Comparison of ENCODE assay signal across 8 cellular contexts in the genomic region with DNA sequence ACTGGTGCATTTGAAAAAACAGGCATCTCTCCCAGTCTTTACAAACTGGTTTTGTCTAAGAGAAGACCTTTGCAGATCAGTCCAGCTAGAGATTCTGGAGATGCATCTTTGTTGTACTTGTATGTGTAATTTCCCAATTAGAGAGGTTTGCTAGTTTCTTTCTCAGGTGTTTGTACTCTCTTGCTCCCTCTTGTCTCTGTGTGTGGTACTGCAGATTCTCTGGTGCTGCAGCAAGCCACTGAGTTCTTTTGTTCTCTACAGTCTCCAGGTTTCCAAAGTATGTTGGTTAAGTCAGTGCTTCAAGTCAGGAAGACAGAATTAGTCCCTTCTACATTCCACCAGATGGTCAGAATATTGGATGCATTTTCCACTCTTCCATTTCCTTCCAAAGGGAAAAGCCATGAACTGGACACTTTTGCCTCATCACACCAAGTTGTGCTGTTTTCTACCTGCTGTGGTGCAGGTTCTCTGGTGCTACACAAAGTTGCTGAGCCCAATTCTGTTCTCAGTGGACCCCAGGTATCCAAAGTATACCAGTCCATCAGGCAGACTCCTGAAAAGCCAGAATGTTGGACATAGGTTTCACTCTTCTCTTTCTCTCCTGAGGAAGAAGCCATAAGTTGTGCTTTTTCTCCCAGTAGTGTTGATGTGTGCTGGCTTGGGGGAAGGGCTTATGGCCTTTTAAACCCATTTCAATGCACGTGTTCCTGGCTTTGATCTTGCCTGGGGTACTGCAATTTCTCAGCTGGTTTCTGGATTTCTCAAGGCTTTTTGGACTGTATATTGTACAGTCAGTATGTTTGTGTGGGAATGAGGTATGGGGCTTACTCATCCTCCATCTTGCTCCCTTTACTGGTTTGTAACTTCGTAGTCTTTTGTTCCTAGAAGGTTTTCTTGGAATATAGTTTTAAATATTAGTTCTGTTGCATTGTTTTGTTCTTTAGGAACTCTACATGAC. TPM values are rescaled to one million over a fixed set of nuclear protein-coding genes. Genes with fewer than 3 reads are reported as not detected.
DNase-seq lines count a peak whose midpoint lies in the region; ATAC-seq lines count a peak whose summit lies in the region.

No MANE protein-coding gene starts in this region.

- H3K36me3 Mint-ChIP-seq in T-helper 17 cell (ENCODE audit: low read depth), result no peaks in the 10 kb centered on the region

- H3K4me3 Mint-ChIP-seq in T-helper 17 cell, result peak overlapping the region; percentile 2

- no peaks in the 10 kb centered on the region for H3K9me3 ChIP-seq in T-helper 17 cell (ENCODE audit: control insufficient read depth, low read length, poor library complexity, severe bottlenecking)

- H3K4me1 Mint-ChIP-seq in T-helper 17 cell, result peaks cover 46% of the 10 kb centered on the region

- no peak overlapping the region for H3K27ac Mint-ChIP-seq in T-helper 17 cell

- ATAC-seq in HG03159 (IDR thresholded peaks at IDR 0.05; ENCODE audit: unreplicated experiment) (peak; percentile 66), T-helper 17 cell (peak; percentile 87), esophagus mucosa (peak; percentile 47), HG02678 (IDR thresholded peaks at IDR 0.05; ENCODE audit: unreplicated experiment) (no peak)

- no peaks in the 10 kb centered on the region for H3K27me3 Mint-ChIP-seq in T-helper 17 cell

- DNase-seq in NCI-H2227 (lab: John Stamatoyannopoulos, UW; ENCODE audit: unreplicated experiment) (peak; percentile 26), NCI-H2227 treated with DMSO at 0.1 percent for 48 hours (lab: John Stamatoyannopoulos, UW) (no peak), T-helper 17 cell (peak in 1 of 3 donors; percentile 21), NCI-H226 (no peak)
- DNase-seq in stimulated activated CD4-positive, alpha-beta T cell treated with anti-CD3 and anti-CD28 coated beads, Interleukin-1b, Interleukin-23, amount 100 ng/mL, for 48 hours, result peak; percentile 18

RNA-seq across cellular contexts. Expression of a gene that starts 29.8 kb away (rescaled TPM):
- total RNA-seq in T-helper 17 cell (10 to 100 TPM; 76.5 to 89.0 TPM), esophagus mucosa (16.4 TPM)

Comparison
In these comparisons a context has a peak if more than half of its experiments do, and no peak if none do; other contexts are left out.
1. DNase-seq: peak in NCI-H2227 (single experiment) and stimulated activated CD4-positive, alpha-beta T cell treated with anti-CD3 and anti-CD28 coated beads, Interleukin-1b, Interleukin-23, amount 100 ng/mL, for 48 hours (single experiment); none in NCI-H2227 treated with DMSO at 0.1 percent for 48 hours (single experiment) and NCI-H226 (single experiment).